In the genomic region with DNA sequence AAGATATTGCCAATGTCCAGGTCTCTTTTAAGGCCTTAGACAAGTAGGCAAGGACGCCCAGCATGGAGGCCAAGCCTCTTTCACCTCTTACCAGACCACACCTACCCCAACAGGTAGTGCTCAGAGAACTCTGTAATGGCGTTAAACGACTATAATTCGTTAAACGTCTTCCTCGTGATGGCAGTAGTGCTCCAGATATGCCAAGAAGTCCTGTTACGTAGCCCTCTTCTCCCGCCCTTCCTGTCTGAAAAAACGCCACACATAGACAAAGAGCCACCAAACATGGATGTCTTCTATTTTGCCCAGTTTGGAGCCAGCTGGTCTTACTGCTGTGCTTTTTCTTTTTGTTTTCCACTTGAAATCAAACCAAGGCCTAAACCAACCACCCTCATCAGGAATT, we compare ENCODE assay signal across 10 cellular contexts.
DNase-seq lines count a peak whose midpoint lies in the region; ATAC-seq and TF ChIP-seq lines count a peak whose summit lies in the region.
"Had no signal": no experiment of that assay in that cellular context is flagged by ENCODE, and none has a peak within 500 bp of the region (broad histone marks: within the 10 kb centered on the region; RNA-seq: fewer than 3 reads in every experiment).

No MANE protein-coding gene starts in this region.

- ATAC-seq in GM19395 (IDR thresholded peaks at IDR 0.05; ENCODE audit: unreplicated experiment) (peak; percentile 81), HG02759 (IDR thresholded peaks at IDR 0.05; ENCODE audit: unreplicated experiment) (no peak)

- peak overlapping the region in 3 of 6 donors; percentile 20 to 66 (median 43) for H3K27ac Mint-ChIP-seq in immature natural killer cell
- H3K27ac Mint-ChIP-seq: activated naive CD4-positive, alpha-beta T cell treated with anti-CD3 and anti-CD28 coated beads, Interleukin-2, amount 50 U/mL, for 72 hours had no signal

- peak; percentile 8 for DNase-seq in AG20443 (ENCODE audit: low spot score)
- peak; percentile 22 for DNase-seq in SK-MEL-5 (ENCODE audit: low read depth, low spot score)
- DNase-seq in immature natural killer cell, result peak; percentile 74 to 83 (median 79)
- no peak for DNase-seq in NCI-H226
- DNase-seq in NCI-H1930 (lab: John Stamatoyannopoulos, UW), result no peak
- DNase-seq in GM10266 (ENCODE audit: extremely low spot score), result no peak
- DNase-seq: Right ventricle myocardium superior had no signal

- H3K9me3 Mint-ChIP-seq in immature natural killer cell, result peaks cover 0 to under 1% (median under 1%) of the 10 kb centered on the region in 6 donors
- H3K9me3 Mint-ChIP-seq: activated naive CD4-positive, alpha-beta T cell treated with anti-CD3 and anti-CD28 coated beads, Interleukin-2, amount 50 U/mL, for 72 hours had no signal

- peaks cover 0 to under 1% (median 0%) of the 10 kb centered on the region in 3 donors for H3K36me3 Mint-ChIP-seq in immature natural killer cell

- peaks cover 0 to 4% (median 0%) of the 10 kb centered on the region in 3 donors for H3K27me3 Mint-ChIP-seq in immature natural killer cell (ENCODE audit: low read depth in 3 of 3)

- peaks cover 10 to 13% of the 10 kb centered on the region in 2 donors for H3K4me1 Mint-ChIP-seq in immature natural killer cell

- peak overlapping the region in 4 of 5 donors; percentile 5 to 53 (median 40) for H3K4me3 Mint-ChIP-seq in immature natural killer cell

- in situ Hi-C loops in SK-MEL-5 (cut with HindIII; ENCODE audit: low pct_unique_long_range_greater_than_20kb, low sequenced_read_pairs), result no loop called here

- no peak for TF ChIP-seq CTCF in GM10266 (IDR thresholded peaks at IDR 0.05; ENCODE audit: control insufficient read depth, insufficient read depth, low read depth, missing control alignments)

Comparison
In these comparisons a context has a peak if more than half of its experiments do, and no peak if none do; other contexts are left out.
1. DNase-seq: peak in AG20443 (single experiment), SK-MEL-5 (single experiment) and immature natural killer cell (3 of 3); none in NCI-H226 (single experiment), NCI-H1930 (0 of 2) and GM10266 (single experiment).